In genomic region chr10:86099542-86100334, GRCh38 we compare ENCODE assay signal across 21 cellular contexts.
"Had no signal": no experiment of that assay in that cellular context is flagged by ENCODE, and none has a peak within 500 bp of the region (broad histone marks: within the 10 kb centered on the region; RNA-seq: fewer than 3 reads in every experiment).

No MANE protein-coding gene starts in this region.

- DNase-seq: activated B cell treated with CpG ODN at 0.5 μM for 24 hours; activated CD4-positive, alpha-beta memory T cell treated with anti-CD3 and anti-CD28 coated beads for 36 hours; activated CD4-positive, alpha-beta T cell treated with anti-CD3 and anti-CD28 coated beads for 1 hour; activated effector memory CD4-positive, alpha-beta T cell treated with Interleukin-2 at 50 U/mL for 16 hours; activated naive CD4-positive, alpha-beta T cell treated with Interleukin-2 at 50 U/mL for 16 hours; activated naive CD8-positive, alpha-beta T cell treated with anti-CD3 and anti-CD28 coated beads, Interleukin-2, amount 50 U/mL, for 24 hours; activated T-cell treated with anti-CD3 and anti-CD28 coated beads, Interleukin-2, amount 50 U/mL, for 24 hours; amniotic stem cell; body of pancreas; NCI-H1417 treated with DMSO at 0.1 percent for 48 hours; NCI-H2107; NCI-H226; SHP77 treated with DMSO at 0.1 percent for 48 hours had no signal

- H3K4me3 ChIP-seq: ascending aorta, body of pancreas, Peyer's patch had no signal

- H3K9me3 Mint-ChIP-seq: activated B cell treated with CpG ODN at 0.5 μM for 24 hours; activated CD4-positive, alpha-beta memory T cell treated with anti-CD3 and anti-CD28 coated beads for 36 hours; activated CD4-positive, alpha-beta T cell treated with anti-CD3 and anti-CD28 coated beads, Interleukin-2, amount 10 ng/mL, durations not matched to agents 24 days and 14 days; activated naive CD4-positive, alpha-beta T cell treated with anti-CD3 and anti-CD28 coated beads, Interleukin-2, amount 50 U/mL, for 72 hours; activated naive CD8-positive, alpha-beta T cell treated with anti-CD3 and anti-CD28 coated beads, Interleukin-2, amount 50 U/mL, for 24 hours; activated T-cell treated with anti-CD3 and anti-CD28 coated beads, Interleukin-2, amount 50 U/mL, for 24 hours; activated T-helper 1 cell treated with anti-CD3 and anti-CD28 coated beads, Interleukin-12 subunit alpha, Interleukin-12 subunit beta, Interleukin-2, Interleukin-4 antibody, amounts not matched to agents 30 ng/mL and 10 ng/mL and 1 ng/mL, durations not matched to agents 14 hours and 24 hours and 36 hours; central memory CD8-positive, alpha-beta T cell; T-helper 1 cell treated with Interleukin-12 subunit alpha and Interleukin-12 subunit beta and Interleukin-4 antibody, amounts not matched to agents 30 μg/mL and 1 μg/mL, for 36 hours had no signal

- H3K36me3 ChIP-seq: ascending aorta, Peyer's patch had no signal

- H3K27me3 ChIP-seq: ascending aorta, body of pancreas, Peyer's patch had no signal

- H3K4me1 Mint-ChIP-seq: activated B cell treated with CpG ODN at 0.5 μM for 24 hours; activated CD4-positive, alpha-beta T cell treated with anti-CD3 and anti-CD28 coated beads, Interleukin-2, amount 10 ng/mL, durations not matched to agents 24 days and 14 days; activated naive CD8-positive, alpha-beta T cell treated with anti-CD3 and anti-CD28 coated beads, Interleukin-2, amount 50 U/mL, for 24 hours; central memory CD8-positive, alpha-beta T cell had no signal

- H3K36me3 Mint-ChIP-seq: activated CD4-positive, alpha-beta memory T cell treated with anti-CD3 and anti-CD28 coated beads for 36 hours; activated naive CD4-positive, alpha-beta T cell treated with anti-CD3 and anti-CD28 coated beads, Interleukin-2, amount 50 U/mL, for 72 hours had no signal

- H3K9me3 ChIP-seq: ascending aorta, body of pancreas, Peyer's patch had no signal

- H3K27me3 Mint-ChIP-seq: activated B cell treated with CpG ODN at 0.5 μM for 24 hours; activated CD4-positive, alpha-beta memory T cell treated with anti-CD3 and anti-CD28 coated beads for 36 hours; activated T-cell treated with anti-CD3 and anti-CD28 coated beads, Interleukin-2, amount 50 U/mL, for 24 hours; central memory CD8-positive, alpha-beta T cell had no signal

- H3K27ac ChIP-seq: ascending aorta, body of pancreas, KMS-11, Peyer's patch had no signal

- H3K4me3 Mint-ChIP-seq: activated B cell treated with CpG ODN at 0.5 μM for 24 hours; activated CD4-positive, alpha-beta memory T cell treated with anti-CD3 and anti-CD28 coated beads for 36 hours; activated CD4-positive, alpha-beta T cell treated with anti-CD3 and anti-CD28 coated beads, Interleukin-2, amount 10 ng/mL, durations not matched to agents 24 days and 14 days; activated naive CD8-positive, alpha-beta T cell treated with anti-CD3 and anti-CD28 coated beads, Interleukin-2, amount 50 U/mL, for 24 hours; activated T-cell treated with anti-CD3 and anti-CD28 coated beads, Interleukin-2, amount 50 U/mL, for 24 hours; activated T-helper 1 cell treated with anti-CD3 and anti-CD28 coated beads, Interleukin-12 subunit alpha, Interleukin-12 subunit beta, Interleukin-2, Interleukin-4 antibody, amounts not matched to agents 30 ng/mL and 10 ng/mL and 1 ng/mL, durations not matched to agents 14 hours and 24 hours and 36 hours; central memory CD8-positive, alpha-beta T cell; T-helper 1 cell treated with Interleukin-12 subunit alpha and Interleukin-12 subunit beta and Interleukin-4 antibody, amounts not matched to agents 30 μg/mL and 1 μg/mL, for 36 hours had no signal

- ATAC-seq: activated naive CD8-positive, alpha-beta T cell treated with anti-CD3 and anti-CD28 coated beads, Interleukin-2, amount 50 U/mL, for 24 hours; body of pancreas had no signal

- H3K4me2 ChIP-seq: KMS-11 had no signal

- H3K27ac Mint-ChIP-seq: activated B cell treated with CpG ODN at 0.5 μM for 24 hours; activated CD4-positive, alpha-beta memory T cell treated with anti-CD3 and anti-CD28 coated beads for 36 hours; activated CD4-positive, alpha-beta T cell treated with anti-CD3 and anti-CD28 coated beads, Interleukin-2, amount 10 ng/mL, durations not matched to agents 24 days and 14 days; activated naive CD4-positive, alpha-beta T cell treated with anti-CD3 and anti-CD28 coated beads, Interleukin-2, amount 50 U/mL, for 72 hours; activated naive CD8-positive, alpha-beta T cell treated with anti-CD3 and anti-CD28 coated beads, Interleukin-2, amount 50 U/mL, for 24 hours; activated T-cell treated with anti-CD3 and anti-CD28 coated beads, Interleukin-2, amount 50 U/mL, for 24 hours; activated T-helper 1 cell treated with anti-CD3 and anti-CD28 coated beads, Interleukin-12 subunit alpha, Interleukin-12 subunit beta, Interleukin-2, Interleukin-4 antibody, amounts not matched to agents 30 ng/mL and 10 ng/mL and 1 ng/mL, durations not matched to agents 14 hours and 24 hours and 36 hours; T-helper 1 cell treated with Interleukin-12 subunit alpha and Interleukin-12 subunit beta and Interleukin-4 antibody, amounts not matched to agents 30 μg/mL and 1 μg/mL, for 36 hours had no signal

- H3K4me1 ChIP-seq: ascending aorta, body of pancreas, Peyer's patch had no signal

- H3K9ac ChIP-seq: KMS-11 had no signal
